ENCODE assay signal across 9 cellular contexts in the genomic region with DNA sequence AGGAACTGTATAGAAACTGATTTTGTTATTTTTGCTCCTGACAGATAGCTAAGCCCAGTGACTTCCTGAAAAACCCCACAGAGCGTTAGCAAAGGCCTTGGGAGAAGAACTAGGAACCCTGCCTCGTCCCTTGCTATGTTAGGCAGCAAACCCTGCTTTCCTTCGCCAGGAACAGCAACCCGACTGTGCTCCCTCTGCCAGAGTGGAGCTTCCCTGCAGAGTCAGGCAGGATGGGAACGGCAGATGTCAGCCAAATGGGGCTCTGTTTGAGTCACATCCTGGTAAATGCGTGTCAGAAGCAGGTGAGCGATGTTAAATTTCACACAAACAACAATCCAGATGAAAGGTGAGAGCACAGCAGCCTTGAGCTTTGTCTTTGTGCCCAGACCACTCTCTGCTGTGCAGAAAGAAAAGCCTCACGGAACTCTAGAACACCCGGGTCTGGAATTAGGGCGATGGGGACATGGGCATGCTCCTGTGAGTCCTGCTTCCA.
DNase-seq lines count a peak whose midpoint lies in the region; ATAC-seq, FAIRE-seq and TF ChIP-seq lines count a peak whose summit lies in the region.
"Had no signal": no experiment of that assay in that cellular context is flagged by ENCODE, and none has a peak within 500 bp of the region (broad histone marks: within the 10 kb centered on the region; RNA-seq: fewer than 3 reads in every experiment).

No MANE protein-coding gene starts in this region.

- H2AFZ ChIP-seq in HCT116 (ENCODE audit: low read depth, low read length, poor library complexity, severe bottlenecking) = no peak overlapping the region

- H4K20me1 ChIP-seq in HCT116 (ENCODE audit: insufficient read depth) = no peaks in the 10 kb centered on the region

- peak overlapping the region; percentile 96 to 97 for H3K27ac ChIP-seq in A549
- H3K27ac ChIP-seq in HCT116 (ENCODE audit: low read depth, low read length) = no peak overlapping the region
- H3K27ac ChIP-seq in left ventricle myocardium inferior (replicated peaks) = peak overlapping the region; percentile 22

- no TSS peak for BruUV-seq in HCT116 (replicated peaks; lab: Mats Ljungman, UMichigan)

- H3K27me3 ChIP-seq in HCT116 (ENCODE audit: insufficient read depth, low read length) (peaks cover 23% of the 10 kb centered on the region; the same call in 1 of the 2 replicates), left ventricle myocardium inferior (ENCODE audit: low read depth) (no peaks in the 10 kb centered on the region)

- CTCF ChIA-PET in A549 (lab: Yijun Ruan, JAX) = interaction anchor here (0.9 to 5.3 kb wide), 4 partner anchors 11 to 227 kb away, joined by 3 to 27 read pairs (median 6); no protein-coding TSS in a partner anchor
- CTCF ChIA-PET in HCT116 (lab: Charles Lee) = no interaction called here

- TF ChIP-seq POLR2A in A549 (IDR thresholded peaks at IDR 0.05; ENCODE audit: low read length) = no peak
- TF ChIP-seq POLR2A in HCT116 (IDR thresholded peaks at IDR 0.05; ENCODE audit: borderline replicate concordance, extremely low read depth, insufficient read depth, insufficient read length) = no peak

- no peak overlapping the region for H3K9ac ChIP-seq in HCT116 (ENCODE audit: low read length)

- TF ChIP-seq EP300 in A549 (IDR thresholded peaks at IDR 0.05) = no peak

- POLR2A ChIA-PET in A549 (lab: Yijun Ruan, JAX) (no interaction called here), HCT116 (lab: Charles Lee) (no interaction called here)

- RAD21 ChIA-PET in HCT116 (lab: Charles Lee; ENCODE audit: low non-redundant PET in 1 of 2, low total read pairs in 2 of 2, uncharacterized antibody in 2 of 2, unreplicated experiment in 2 of 2) = no interaction called here

- DNase-seq in A549 (ENCODE audit: low read depth in 1 of 2, low spot score in 1 of 2) = peak in 1 of 2 experiments; percentile 27
- no peak for DNase-seq in HCT116 (ENCODE audit: low read depth, low spot score)
- DNase-seq in SW480 (ENCODE audit: low spot score) = peak; percentile 61
- no peak for DNase-seq in left ventricle myocardium inferior
- no peak for DNase-seq in NCI-H1694 (lab: John Stamatoyannopoulos, UW)
- DNase-seq in DMS114 treated with DMSO at 0.1 percent for 48 hours (lab: John Stamatoyannopoulos, UW; ENCODE audit: unreplicated experiment) = no peak
- DNase-seq in mucosa of gallbladder (ENCODE audit: low spot score) = no peak
- no peak for DNase-seq in SK-N-DZ (ENCODE audit: low spot score)
- DNase-seq: DND-41 had no signal

- H3K4me1 ChIP-seq in A549 (peaks cover 72% of the 10 kb centered on the region), HCT116 (ENCODE audit: control insufficient read depth in 1 of 2, insufficient read depth in 2 of 2, low read length in 2 of 2) (peaks cover 14 to 31% of the 10 kb centered on the region in 2 experiments; a peak in 3 of 4 replicates), left ventricle myocardium inferior (peaks cover 18% of the 10 kb centered on the region)

- no peaks in the 10 kb centered on the region for H3K9me3 ChIP-seq in A549
- no peaks in the 10 kb centered on the region for H3K9me3 ChIP-seq in HCT116 (ENCODE audit: control insufficient read depth in 1 of 2, insufficient read depth in 1 of 2, low read depth in 1 of 2, low read length in 2 of 2)
- H3K9me3 ChIP-seq in left ventricle myocardium inferior (replicated peaks) = no peaks in the 10 kb centered on the region

- H3K4me2 ChIP-seq in A549 (peak overlapping the region; percentile 85), HCT116 (ENCODE audit: low read length) (peak overlapping the region; percentile 31)

- H3K4me3 ChIP-seq in A549 = no peak overlapping the region
- no peak overlapping the region for H3K4me3 ChIP-seq in HCT116 (replicated peaks in 1 of 2; ENCODE audit: low read depth in 1 of 2, low read length in 2 of 2)
- no peak overlapping the region for H3K4me3 ChIP-seq in left ventricle myocardium inferior

- TF ChIP-seq CTCF in A549 (IDR thresholded peaks at IDR 0.05) (no peak), HCT116 (IDR thresholded peaks at IDR 0.05 in 2 of 3, conservative IDR thresholded peaks at IDR 0.05 in 1 of 3; ENCODE audit: borderline replicate concordance in 1 of 3, insufficient read depth in 1 of 3, low read depth in 2 of 3, low read length in 2 of 3) (no peak), left ventricle myocardium inferior (IDR thresholded peaks at IDR 0.05; ENCODE audit: borderline replicate concordance) (no peak)

- no peak for FAIRE-seq in A549 (lab: Jason Lieb, UNC)

- WGBS in A549 (ENCODE audit: missing lambda C conversion rate) = 26% methylated on average over 8 of the region's 10 CpGs

- TF ChIP-seq RAD21 in A549 (conservative IDR thresholded peaks at IDR 0.05 in 1 of 2, IDR thresholded peaks at IDR 0.05 in 1 of 2) = no peak
- no peak for TF ChIP-seq RAD21 in HCT116 (IDR thresholded peaks at IDR 0.05; ENCODE audit: low read depth)

- H3K9me2 ChIP-seq in HCT116 (ENCODE audit: insufficient read depth) = no peaks in the 10 kb centered on the region

- intact Hi-C loops in HCT116 (cut with micrococcal nuclease) (no loop called here), left ventricle myocardium inferior (cut with micrococcal nuclease) (no loop called here)

- ATAC-seq in A549 (no peak), HCT116 (no peak)

- H3K36me3 ChIP-seq in HCT116 (ENCODE audit: control insufficient read depth in 1 of 2, insufficient read depth in 2 of 2, low read length in 2 of 2) (no peaks in the 10 kb centered on the region), left ventricle myocardium inferior (no peaks in the 10 kb centered on the region)

- no peaks in the 10 kb centered on the region for H3K79me2 ChIP-seq in HCT116 (ENCODE audit: insufficient read depth, low read length)

TF ChIP-seq in A549, 52 proteins besides CTCF, POLR2A, EP300 and RAD21:
- TF ChIP-seq TFCP2L1 (CRISPR knock-in tag; IDR thresholded peaks at IDR 0.05) (no peak), HOXB5 (CRISPR knock-in tag; IDR thresholded peaks at IDR 0.05) (no peak), RFX5 (IDR thresholded peaks at IDR 0.05) (no peak)
- TF ChIP-seq, protein P1, sequence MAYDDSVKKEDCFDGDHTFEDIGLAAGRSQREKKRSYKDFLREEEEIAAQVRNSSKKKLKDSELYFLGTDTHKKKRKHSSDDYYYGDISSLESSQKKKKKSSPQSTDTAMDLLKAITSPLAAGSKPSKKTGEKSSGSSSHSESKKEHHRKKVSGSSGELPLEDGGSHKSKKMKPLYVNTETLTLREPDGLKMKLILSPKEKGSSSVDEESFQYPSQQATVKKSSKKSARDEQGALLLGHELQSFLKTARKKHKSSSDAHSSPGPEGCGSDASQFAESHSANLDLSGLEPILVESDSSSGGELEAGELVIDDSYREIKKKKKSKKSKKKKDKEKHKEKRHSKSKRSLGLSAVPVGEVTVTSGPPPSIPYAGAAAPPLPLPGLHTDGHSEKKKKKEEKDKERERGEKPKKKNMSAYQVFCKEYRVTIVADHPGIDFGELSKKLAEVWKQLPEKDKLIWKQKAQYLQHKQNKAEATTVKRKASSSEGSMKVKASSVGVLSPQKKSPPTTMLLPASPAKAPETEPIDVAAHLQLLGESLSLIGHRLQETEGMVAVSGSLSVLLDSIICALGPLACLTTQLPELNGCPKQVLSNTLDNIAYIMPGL (CRISPR knock-in tag; IDR thresholded peaks at IDR 0.05; ENCODE audit: borderline replicate concordance) = no peak
- TF ChIP-seq, protein P2, sequence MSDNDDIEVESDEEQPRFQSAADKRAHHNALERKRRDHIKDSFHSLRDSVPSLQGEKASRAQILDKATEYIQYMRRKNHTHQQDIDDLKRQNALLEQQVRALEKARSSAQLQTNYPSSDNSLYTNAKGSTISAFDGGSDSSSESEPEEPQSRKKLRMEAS (IDR thresholded peaks at IDR 0.05) = 0 out of 2 replicates have a peak, but pooled peaks have one; percentile 17

TF ChIP-seq in HCT116, 20 proteins besides CTCF, POLR2A, EP300 and RAD21 (continues in another document):
- TF ChIP-seq TCF7L2 (IDR thresholded peaks at IDR 0.05; ENCODE audit: borderline replicate concordance, extremely low read depth, insufficient read depth, insufficient read length) (no peak), EGR1 (IDR thresholded peaks at IDR 0.05; ENCODE audit: low read depth) (no peak), EZH2 (IDR thresholded peaks at IDR 0.05) (no peak), SP1 (IDR thresholded peaks at IDR 0.05; ENCODE audit: low read depth) (no peak), ZFX (IDR thresholded peaks at IDR 0.05) (no peak), POLR2AphosphoS5 (IDR thresholded peaks at IDR 0.05; ENCODE audit: low read depth, low read length) (no peak), ELF1 (IDR thresholded peaks at IDR 0.05; ENCODE audit: borderline replicate concordance, low read depth) (no peak), ZNF274 (IDR thresholded peaks at IDR 0.05; ENCODE audit: low read depth, low read length) (no peak)
- TF ChIP-seq, protein P2 (IDR thresholded peaks at IDR 0.05) = no peak
- TF ChIP-seq, protein P3, sequence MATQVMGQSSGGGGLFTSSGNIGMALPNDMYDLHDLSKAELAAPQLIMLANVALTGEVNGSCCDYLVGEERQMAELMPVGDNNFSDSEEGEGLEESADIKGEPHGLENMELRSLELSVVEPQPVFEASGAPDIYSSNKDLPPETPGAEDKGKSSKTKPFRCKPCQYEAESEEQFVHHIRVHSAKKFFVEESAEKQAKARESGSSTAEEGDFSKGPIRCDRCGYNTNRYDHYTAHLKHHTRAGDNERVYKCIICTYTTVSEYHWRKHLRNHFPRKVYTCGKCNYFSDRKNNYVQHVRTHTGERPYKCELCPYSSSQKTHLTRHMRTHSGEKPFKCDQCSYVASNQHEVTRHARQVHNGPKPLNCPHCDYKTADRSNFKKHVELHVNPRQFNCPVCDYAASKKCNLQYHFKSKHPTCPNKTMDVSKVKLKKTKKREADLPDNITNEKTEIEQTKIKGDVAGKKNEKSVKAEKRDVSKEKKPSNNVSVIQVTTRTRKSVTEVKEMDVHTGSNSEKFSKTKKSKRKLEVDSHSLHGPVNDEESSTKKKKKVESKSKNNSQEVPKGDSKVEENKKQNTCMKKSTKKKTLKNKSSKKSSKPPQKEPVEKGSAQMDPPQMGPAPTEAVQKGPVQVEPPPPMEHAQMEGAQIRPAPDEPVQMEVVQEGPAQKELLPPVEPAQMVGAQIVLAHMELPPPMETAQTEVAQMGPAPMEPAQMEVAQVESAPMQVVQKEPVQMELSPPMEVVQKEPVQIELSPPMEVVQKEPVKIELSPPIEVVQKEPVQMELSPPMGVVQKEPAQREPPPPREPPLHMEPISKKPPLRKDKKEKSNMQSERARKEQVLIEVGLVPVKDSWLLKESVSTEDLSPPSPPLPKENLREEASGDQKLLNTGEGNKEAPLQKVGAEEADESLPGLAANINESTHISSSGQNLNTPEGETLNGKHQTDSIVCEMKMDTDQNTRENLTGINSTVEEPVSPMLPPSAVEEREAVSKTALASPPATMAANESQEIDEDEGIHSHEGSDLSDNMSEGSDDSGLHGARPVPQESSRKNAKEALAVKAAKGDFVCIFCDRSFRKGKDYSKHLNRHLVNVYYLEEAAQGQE (IDR thresholded peaks at IDR 0.05; ENCODE audit: low read depth) = no peak
